11 cellular contexts compared by ENCODE assay signal in genomic region chr11:96472085-96472484, GRCh38.
DNase-seq lines count a peak whose midpoint lies in the region; ATAC-seq and TF ChIP-seq lines count a peak whose summit lies in the region.
"Had no signal": no experiment of that assay in that cellular context is flagged by ENCODE, and none has a peak within 500 bp of the region (broad histone marks: within the 10 kb centered on the region; RNA-seq: fewer than 3 reads in every experiment).

No MANE protein-coding gene starts in this region.

- no peak overlapping the region for H3K4me3 ChIP-seq in GM12875 (ENCODE audit: low read depth, low read length)
- no peak overlapping the region for H3K4me3 ChIP-seq in WERI-Rb-1 (ENCODE audit: low read depth, low read length)
- H3K4me3 ChIP-seq: gastrocnemius medialis, tibial nerve had no signal

- H3K27ac Mint-ChIP-seq in nephron progenitor cell = no peak overlapping the region

- DNase-seq in WERI-Rb-1 = no peak
- DNase-seq in NCI-H1105 treated with DMSO at 0.1 percent for 48 hours (lab: John Stamatoyannopoulos, UW) = no peak
- no peak for DNase-seq in RPMI8226
- DNase-seq in nephron progenitor cell = no peak
- DNase-seq in NCI-H1092 treated with DMSO at 0.1 percent for 48 hours (lab: John Stamatoyannopoulos, UW) = no peak
- DNase-seq: activated naive CD4-positive, alpha-beta T cell; gastrocnemius medialis had no signal

- TF ChIP-seq CTCF in GM12875 (IDR thresholded peaks at IDR 0.05; ENCODE audit: borderline replicate concordance, insufficient read depth, low read depth, low read length) (peak; percentile 43; the same call in 1 of the 2 replicates), WERI-Rb-1 (IDR thresholded peaks at IDR 0.05; ENCODE audit: low read depth, low read length) (0 out of 2 replicates have a peak, but pooled peaks have one; percentile 7), nephron progenitor cell (IDR thresholded peaks at IDR 0.05) (no peak)

- H3K27me3 ChIP-seq in WERI-Rb-1 (ENCODE audit: insufficient read depth, low read depth, severe bottlenecking) = no peaks in the 10 kb centered on the region
- H3K27me3 ChIP-seq: gastrocnemius medialis, tibial nerve had no signal

- H3K9me3 Mint-ChIP-seq in nephron progenitor cell = peaks cover 51% of the 10 kb centered on the region

- no peak overlapping the region for H3K27ac ChIP-seq in WERI-Rb-1
- H3K27ac ChIP-seq: gastrocnemius medialis, tibial nerve had no signal

- ATAC-seq in GM19463 (IDR thresholded peaks at IDR 0.05; ENCODE audit: unreplicated experiment) (peak; percentile 86), HG02981 (IDR thresholded peaks at IDR 0.05; ENCODE audit: unreplicated experiment) (peak; percentile 69)
- ATAC-seq: gastrocnemius medialis had no signal

- peaks cover 8% of the 10 kb centered on the region for H3K9me3 ChIP-seq in WERI-Rb-1 (ENCODE audit: severe bottlenecking)
- H3K9me3 ChIP-seq: gastrocnemius medialis had no signal

- H3K4me3 Mint-ChIP-seq in nephron progenitor cell = no peak overlapping the region

- H3K27me3 Mint-ChIP-seq in nephron progenitor cell (ENCODE audit: low read depth, poor library complexity) = no peaks in the 10 kb centered on the region

- no peaks in the 10 kb centered on the region for H3K4me1 Mint-ChIP-seq in nephron progenitor cell

- H3K36me3 ChIP-seq in WERI-Rb-1 = no peaks in the 10 kb centered on the region
- H3K36me3 ChIP-seq: gastrocnemius medialis, tibial nerve had no signal

- peaks cover 13% of the 10 kb centered on the region for H3K36me3 Mint-ChIP-seq in nephron progenitor cell (ENCODE audit: low read depth)
